In genomic region chr9:135032868-135033460, GRCh38 we compare ENCODE assay signal across 16 cellular contexts. TPM values are rescaled to one million over a fixed set of nuclear protein-coding genes. Genes with fewer than 3 reads are reported as not detected.
A peak's percentile ranks its signal among the peaks of the same experiment; 100 is the strongest.
DNase-seq lines count a peak whose midpoint lies in the region; ATAC-seq and TF ChIP-seq lines count a peak whose summit lies in the region.
"Had no signal": no experiment of that assay in that cellular context is flagged by ENCODE, and none has a peak within 500 bp of the region (broad histone marks: within the 10 kb centered on the region; RNA-seq: fewer than 3 reads in every experiment).

No MANE protein-coding gene starts in this region.

- peak; percentile 50 for DNase-seq in Right ventricle myocardium inferior (ENCODE audit: missing footprints)
- no peak for DNase-seq in left ventricle myocardium inferior
- DNase-seq in RWPE2 (ENCODE audit: low spot score) = peak; percentile 44
- peak in 2 of 3 donors; percentile 30 to 36 for DNase-seq in right lobe of liver
- DNase-seq in upper lobe of right lung = peak; percentile 43
- no peak for DNase-seq in progenitor cell of endocrine pancreas (ENCODE audit: low spot score, unreplicated experiment)
- DNase-seq: ACHN; CD4-positive, alpha-beta memory T cell; GF-D8; MV-4-11; NCI-H1436; NCI-H2029 treated with DMSO at 0.1 percent for 48 hours; NCI-H510A; SJCRH30 had no signal

- H3K4me3 Mint-ChIP-seq in progenitor cell of endocrine pancreas (ENCODE audit: low read depth) = no peak overlapping the region
- H3K4me3 Mint-ChIP-seq: CD4-positive, alpha-beta memory T cell; IgD-negative memory B cell had no signal

- peaks cover 33% of the 10 kb centered on the region for H3K27me3 Mint-ChIP-seq in progenitor cell of endocrine pancreas

- H3K36me3 Mint-ChIP-seq in progenitor cell of endocrine pancreas (ENCODE audit: insufficient read depth) = no peaks in the 10 kb centered on the region
- H3K36me3 Mint-ChIP-seq: CD4-positive, alpha-beta memory T cell; IgD-negative memory B cell had no signal

- no peaks in the 10 kb centered on the region for H3K4me1 ChIP-seq in left ventricle myocardium inferior
- no peaks in the 10 kb centered on the region for H3K4me1 ChIP-seq in RWPE2 (ENCODE audit: insufficient read depth, poor library complexity, severe bottlenecking)
- no peaks in the 10 kb centered on the region for H3K4me1 ChIP-seq in right lobe of liver
- no peaks in the 10 kb centered on the region for H3K4me1 ChIP-seq in upper lobe of right lung
- H3K4me1 ChIP-seq: SJCRH30 had no signal

- TF ChIP-seq CTCF in left ventricle myocardium inferior (IDR thresholded peaks at IDR 0.05; ENCODE audit: borderline replicate concordance) = no peak
- no peak for TF ChIP-seq CTCF in RWPE2 (IDR thresholded peaks at IDR 0.05; ENCODE audit: poor library complexity, severe bottlenecking)
- TF ChIP-seq CTCF in right lobe of liver (IDR thresholded peaks at IDR 0.05) = no peak
- TF ChIP-seq CTCF in upper lobe of right lung (IDR thresholded peaks at IDR 0.05) = no peak
- TF ChIP-seq CTCF in progenitor cell of endocrine pancreas (IDR thresholded peaks at IDR 0.05; ENCODE audit: unreplicated experiment) = no peak

- no peak for ATAC-seq in Right ventricle myocardium inferior
- ATAC-seq in RWPE2 (ENCODE audit: low read depth) = no peak
- no peak for ATAC-seq in right lobe of liver
- ATAC-seq in upper lobe of right lung = no peak
- no peak for ATAC-seq in GM21717 (IDR thresholded peaks at IDR 0.05; ENCODE audit: unreplicated experiment)

- H3K36me3 ChIP-seq in left ventricle myocardium inferior (no peaks in the 10 kb centered on the region), RWPE2 (ENCODE audit: low read depth) (no peaks in the 10 kb centered on the region), right lobe of liver (no peaks in the 10 kb centered on the region), upper lobe of right lung (no peaks in the 10 kb centered on the region)
- H3K36me3 ChIP-seq: SJCRH30 had no signal

- no peaks in the 10 kb centered on the region for H3K9me3 ChIP-seq in left ventricle myocardium inferior (replicated peaks)
- no peaks in the 10 kb centered on the region for H3K9me3 ChIP-seq in RWPE2 (ENCODE audit: severe bottlenecking)
- H3K9me3 ChIP-seq in right lobe of liver = no peaks in the 10 kb centered on the region
- H3K9me3 ChIP-seq in upper lobe of right lung = no peaks in the 10 kb centered on the region
- H3K9me3 ChIP-seq: SJCRH30 had no signal

- no peaks in the 10 kb centered on the region for H3K9me3 Mint-ChIP-seq in progenitor cell of endocrine pancreas (ENCODE audit: low read depth)
- H3K9me3 Mint-ChIP-seq: IgD-negative memory B cell had no signal

- H3K4me3 ChIP-seq in left ventricle myocardium inferior (no peak overlapping the region), RWPE2 (ENCODE audit: severe bottlenecking) (no peak overlapping the region), right lobe of liver (no peak overlapping the region), upper lobe of right lung (no peak overlapping the region)
- H3K4me3 ChIP-seq: SJCRH30 had no signal

- H3K27ac ChIP-seq in left ventricle myocardium inferior (replicated peaks) (no peak overlapping the region), RWPE2 (ENCODE audit: poor library complexity, severe bottlenecking) (no peak overlapping the region), right lobe of liver (no peak overlapping the region), upper lobe of right lung (no peak overlapping the region)
- H3K27ac ChIP-seq: SJCRH30 had no signal

- H3K27ac Mint-ChIP-seq in progenitor cell of endocrine pancreas = no peak overlapping the region
- H3K27ac Mint-ChIP-seq: CD4-positive, alpha-beta memory T cell; IgD-negative memory B cell had no signal

- H3K4me1 Mint-ChIP-seq in progenitor cell of endocrine pancreas (ENCODE audit: low read depth) = peaks cover 9% of the 10 kb centered on the region
- H3K4me1 Mint-ChIP-seq: CD4-positive, alpha-beta memory T cell; IgD-negative memory B cell had no signal

- no peak for TF ChIP-seq POLR2A in right lobe of liver (IDR thresholded peaks at IDR 0.05)

- H3K27me3 ChIP-seq in left ventricle myocardium inferior (ENCODE audit: low read depth) (peaks cover 72% of the 10 kb centered on the region), RWPE2 (ENCODE audit: insufficient read depth, poor library complexity, severe bottlenecking) (peaks cover 11% of the 10 kb centered on the region), right lobe of liver (no peaks in the 10 kb centered on the region), upper lobe of right lung (no peaks in the 10 kb centered on the region)

- 52% methylated on average over 10 of the region's 22 CpGs for WGBS in right lobe of liver (ENCODE audit: insufficient coverage, low coverage, low lambda C conversion rate, missing lambda C conversion rate)

- intact Hi-C loops in Right ventricle myocardium inferior (cut with DNase I) = no loop called here
- intact Hi-C loops in left ventricle myocardium inferior (cut with micrococcal nuclease) = no loop called here
- intact Hi-C loops in right lobe of liver (cut with DNase I) = no loop called here
- intact Hi-C loops in upper lobe of right lung (cut with DNase I) = no loop called here

RNA-seq across cellular contexts. Expression of gene OLFM1, which starts 54.5 kb away (rescaled TPM):
- total RNA-seq in Right ventricle myocardium inferior (17.9 TPM), left ventricle myocardium inferior (10.0 TPM), right lobe of liver (1 to 10 TPM; 1.1 to 5.9 (median 3.5) TPM), upper lobe of right lung (26.0 TPM), progenitor cell of endocrine pancreas (1.7 and 1.8 TPM in 2 replicates)
- total RNA-seq: CD4-positive, alpha-beta memory T cell; SJCRH30 had no signal

Comparison
In these comparisons a context has a peak if more than half of its experiments do, and no peak if none do; other contexts are left out.
1. DNase-seq: peak in Right ventricle myocardium inferior (single experiment), RWPE2 (single experiment), right lobe of liver (2 of 3) and upper lobe of right lung (single experiment); none in left ventricle myocardium inferior (single experiment) and progenitor cell of endocrine pancreas (single experiment).